11 cellular contexts compared by ENCODE assay signal in genomic region chr3:151268267-151269235, GRCh38. TPM values are rescaled to one million over a fixed set of nuclear protein-coding genes. Genes with fewer than 3 reads are reported as not detected.
A peak's percentile ranks its signal among the peaks of the same experiment; 100 is the strongest.
DNase-seq lines count a peak whose midpoint lies in the region; ATAC-seq and TF ChIP-seq lines count a peak whose summit lies in the region.
"Had no signal": no experiment of that assay in that cellular context is flagged by ENCODE, and none has a peak within 500 bp of the region (broad histone marks: within the 10 kb centered on the region; RNA-seq: fewer than 3 reads in every experiment).

No MANE protein-coding gene starts in this region.

- H3K4me1 ChIP-seq in rectal smooth muscle tissue (ENCODE audit: control insufficient read depth, insufficient read depth, low read length) = peaks cover 45% of the 10 kb centered on the region
- no peaks in the 10 kb centered on the region for H3K4me1 ChIP-seq in mesendoderm (ENCODE audit: control insufficient read depth, low read depth, low read length)

- H3K79me1 ChIP-seq in mesendoderm (ENCODE audit: low read length) = no peaks in the 10 kb centered on the region

- H3K4ac ChIP-seq in mesendoderm (ENCODE audit: low read depth, low read length) = no peak overlapping the region

- H3K27me3 ChIP-seq in rectal smooth muscle tissue (ENCODE audit: control insufficient read depth, insufficient read depth, low read length) (no peaks in the 10 kb centered on the region), mesendoderm (ENCODE audit: insufficient read depth, low read length, poor library complexity) (no peaks in the 10 kb centered on the region)

- H3K9ac ChIP-seq in rectal smooth muscle tissue (ENCODE audit: low read length) = no peak overlapping the region
- H3K9ac ChIP-seq in mesendoderm (ENCODE audit: low read length) = no peak overlapping the region

- H3K4me1 Mint-ChIP-seq in activated B cell treated with CpG ODN at 0.5 μM for 24 hours = peaks cover 77% of the 10 kb centered on the region

- WGBS in mesendoderm (ENCODE audit: extremely low coverage, insufficient coverage, low lambda C conversion rate) = no CpG with 5 or more reads among the region's 11 CpGs

- intact Hi-C loops in activated B cell treated with CpG ODN at 0.5 μM for 24 hours (cut with micrococcal nuclease) = loop anchor here (5.0 to 10.0 kb wide), 2 partner anchors 1246 to 1894 kb away; partner anchors contain the start of gene RAP2B

- H4K8ac ChIP-seq in mesendoderm (ENCODE audit: low read depth, low read length) = no peak overlapping the region

- no peaks in the 10 kb centered on the region for H3K36me3 ChIP-seq in rectal smooth muscle tissue (ENCODE audit: control insufficient read depth, insufficient read depth, low read length)
- no peaks in the 10 kb centered on the region for H3K36me3 ChIP-seq in mesendoderm (ENCODE audit: control insufficient read depth, insufficient read depth, low read length)

- no peak overlapping the region for H3K23ac ChIP-seq in mesendoderm (ENCODE audit: low read length)

- H3K4me3 ChIP-seq in rectal smooth muscle tissue (ENCODE audit: low read length) = no peak overlapping the region
- no peak overlapping the region for H3K4me3 ChIP-seq in mesendoderm (ENCODE audit: low read length)

- H3K27me3 Mint-ChIP-seq in activated B cell treated with CpG ODN at 0.5 μM for 24 hours = no peaks in the 10 kb centered on the region

- DNase-seq in activated B cell treated with CpG ODN at 0.5 μM for 24 hours = no peak
- DNase-seq in mesendoderm = no peak
- no peak for DNase-seq in NCI-H2029 (lab: John Stamatoyannopoulos, UW)
- no peak for DNase-seq in cerebellar nuclear complex (lab: John Stamatoyannopoulos, UW)
- DNase-seq in midbrain (lab: John Stamatoyannopoulos, UW) = no peak
- DNase-seq: HCEC 1CT had no signal

- H3K18ac ChIP-seq in mesendoderm (ENCODE audit: low read length) = no peak overlapping the region

- no peak for TF ChIP-seq CTCF in activated B cell treated with CpG ODN at 0.5 μM for 24 hours (IDR thresholded peaks at IDR 0.05)

- ATAC-seq in GM19328 (IDR thresholded peaks at IDR 0.05; ENCODE audit: unreplicated experiment) (peak; percentile 56), HG02870 (IDR thresholded peaks at IDR 0.05; ENCODE audit: unreplicated experiment) (peak; percentile 65), activated B cell treated with CpG ODN at 0.5 μM for 24 hours (ENCODE audit: low read depth) (no peak)
- ATAC-seq: right cardiac atrium had no signal

- no peaks in the 10 kb centered on the region for H3K79me2 ChIP-seq in mesendoderm (ENCODE audit: control insufficient read depth, insufficient read depth, low read length)

- no peak overlapping the region for H3K4me2 ChIP-seq in mesendoderm (ENCODE audit: low read length)

- peak overlapping the region; percentile 57 for H3K4me3 Mint-ChIP-seq in activated B cell treated with CpG ODN at 0.5 μM for 24 hours

- POLR2A ChIA-PET in activated B cell treated with CpG ODN at 0.5 μM for 24 hours (lab: Charles Lee) = interaction anchor here (0.6 to 2.9 kb wide), 6 partner anchors 7 to 507 kb away, joined by 3 to 11 read pairs (median 6); partner anchors contain the start of genes P2RY14 and SIAH2

- peak overlapping the region; percentile 90 for H3K27ac Mint-ChIP-seq in activated B cell treated with CpG ODN at 0.5 μM for 24 hours

- CTCF ChIA-PET in activated B cell treated with CpG ODN at 0.5 μM for 24 hours (lab: Charles Lee) = interaction anchor here (1.2 to 4.6 kb wide), 4 partner anchors 9 to 41 kb away, joined by 3 to 24 read pairs (median 17); partner anchors contain the start of gene P2RY14

- no peak overlapping the region for H2BK15ac ChIP-seq in mesendoderm (replicated peaks; ENCODE audit: low read depth)

- no peaks in the 10 kb centered on the region for H3K9me3 Mint-ChIP-seq in activated B cell treated with CpG ODN at 0.5 μM for 24 hours

- H3K36me3 Mint-ChIP-seq in activated B cell treated with CpG ODN at 0.5 μM for 24 hours (ENCODE audit: low read depth) = no peaks in the 10 kb centered on the region

- H4K5ac ChIP-seq in mesendoderm (ENCODE audit: low read length) = no peak overlapping the region

- H3K27ac ChIP-seq in rectal smooth muscle tissue (ENCODE audit: low read depth, low read length) = peak overlapping the region; percentile 8
- no peak overlapping the region for H3K27ac ChIP-seq in mesendoderm (ENCODE audit: low read depth, low read length)
- H3K27ac ChIP-seq: epithelial cell of prostate had no signal

- H2AK5ac ChIP-seq in mesendoderm (ENCODE audit: low read length) = no peak overlapping the region

- H3K56ac ChIP-seq in mesendoderm (ENCODE audit: low read length) = no peak overlapping the region

- H2BK5ac ChIP-seq in mesendoderm (ENCODE audit: low read length) = no peak overlapping the region

- H2BK120ac ChIP-seq in mesendoderm (ENCODE audit: low read depth, low read length) = no peak overlapping the region

RNA-seq across cellular contexts. Expression of gene P2RY14, which starts 9.8 kb away (rescaled TPM):
- 0.88 and 1.5 TPM in 2 replicates for total RNA-seq in activated B cell treated with CpG ODN at 0.5 μM for 24 hours
- polyA plus RNA-seq in mesendoderm (2013, experiment 1 of 2) = 0.01 TPM
- 0.03 TPM for polyA plus RNA-seq in mesendoderm (2013, experiment 2 of 2)

RNA-seq across cellular contexts. Expression of gene GPR87, which starts 48.1 kb away (rescaled TPM):
- total RNA-seq in activated B cell treated with CpG ODN at 0.5 μM for 24 hours = not detected in 2 replicates
- polyA plus RNA-seq in mesendoderm (2013, experiment 1 of 2) = 0.70 TPM
- polyA plus RNA-seq in mesendoderm (2013, experiment 2 of 2) = 0.55 TPM
- total RNA-seq: right cardiac atrium had no signal
- polyA plus RNA-seq: right cardiac atrium had no signal
